16 cellular contexts compared by ENCODE assay signal in the genomic region with DNA sequence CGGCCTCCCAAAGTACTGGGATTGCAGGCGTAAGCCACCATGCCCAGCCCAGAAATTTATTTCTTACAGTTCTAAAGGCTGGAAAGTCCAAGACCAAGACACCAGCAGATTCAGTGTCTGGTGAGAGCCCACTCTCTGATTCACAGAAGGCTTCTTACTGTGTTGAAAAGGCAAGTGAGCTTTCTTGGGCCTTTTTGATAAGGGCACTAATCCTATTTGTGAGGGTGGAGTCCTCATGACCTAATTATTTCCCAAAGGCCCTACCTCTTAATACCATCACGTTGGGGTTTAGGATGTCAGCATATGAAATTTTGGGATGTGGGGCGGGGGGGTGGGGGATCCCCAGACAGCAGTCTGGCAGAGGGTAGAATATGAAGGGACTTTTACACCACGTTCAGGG. TPM values are rescaled to one million over a fixed set of nuclear protein-coding genes. Genes with fewer than 3 reads are reported as not detected.
DNase-seq lines count a peak whose midpoint lies in the region; ATAC-seq, FAIRE-seq and TF ChIP-seq lines count a peak whose summit lies in the region.
"Had no signal": no experiment of that assay in that cellular context is flagged by ENCODE, and none has a peak within 500 bp of the region (broad histone marks: within the 10 kb centered on the region; RNA-seq: fewer than 3 reads in every experiment).

No MANE protein-coding gene starts in this region.

- H2AFZ ChIP-seq in keratinocyte (ENCODE audit: control insufficient read depth, low read length): peak overlapping the region; percentile 12

- H3K79me2 ChIP-seq in keratinocyte (ENCODE audit: control insufficient read depth, insufficient read depth, low read length): no peaks in the 10 kb centered on the region

- H3K27me3 ChIP-seq in breast epithelium: no peaks in the 10 kb centered on the region
- no peaks in the 10 kb centered on the region for H3K27me3 ChIP-seq in keratinocyte (ENCODE audit: control insufficient read depth, extremely low read depth, insufficient read depth, low read length)
- H3K27me3 ChIP-seq: BLaER1 had no signal

- H3K4me1 ChIP-seq in breast epithelium: no peaks in the 10 kb centered on the region
- peaks cover 6% of the 10 kb centered on the region for H3K4me1 ChIP-seq in keratinocyte (ENCODE audit: control insufficient read depth, extremely low read depth, insufficient read depth, low read length)
- H3K4me1 ChIP-seq: BLaER1 had no signal

- POLR2A ChIA-PET in MCF 10A (lab: Yijun Ruan, JAX): interaction anchor here (0.8 kb wide), 1 partner anchor 47 kb away, joined by 4 read pairs; a partner anchor contains a TSS

- no peaks in the 10 kb centered on the region for H3K27me3 Mint-ChIP-seq in MCF 10A (ENCODE audit: insufficient read depth, unreplicated experiment)

- no peak overlapping the region for H3K4me3 ChIP-seq in breast epithelium
- H3K4me3 ChIP-seq in keratinocyte (ENCODE audit: control insufficient read depth in 2 of 3, extremely low read depth in 1 of 3, insufficient read depth in 2 of 3, low read depth in 1 of 3, low read length in 3 of 3): no peak overlapping the region
- H3K4me3 ChIP-seq: BLaER1 had no signal

- H3K4me2 ChIP-seq in keratinocyte (ENCODE audit: control insufficient read depth, extremely low read depth, insufficient read depth, low read depth, low read length): no peak overlapping the region
- H3K4me2 ChIP-seq: BLaER1 had no signal

- peaks cover 8% of the 10 kb centered on the region for H3K4me1 Mint-ChIP-seq in MCF 10A (ENCODE audit: insufficient read depth, unreplicated experiment)
- H3K4me1 Mint-ChIP-seq: CD4-positive, alpha-beta memory T cell had no signal

- H3K27ac ChIP-seq in breast epithelium: no peak overlapping the region
- no peak overlapping the region for H3K27ac ChIP-seq in keratinocyte (ENCODE audit: control insufficient read depth, insufficient read depth, low read length)
- H3K27ac ChIP-seq: BLaER1 had no signal

- peak overlapping the region; percentile 76 for H3K27ac Mint-ChIP-seq in MCF 10A (ENCODE audit: low read depth, unreplicated experiment)
- H3K27ac Mint-ChIP-seq: CD4-positive, alpha-beta memory T cell had no signal

- no TSS peak for BruUV-seq in MCF 10A (replicated peaks; lab: Mats Ljungman, UMichigan)

- no peak for FAIRE-seq in keratinocyte (lab: Jason Lieb, UNC)

- H3K36me3 Mint-ChIP-seq in MCF 10A (ENCODE audit: insufficient read depth, unreplicated experiment): no peaks in the 10 kb centered on the region
- H3K36me3 Mint-ChIP-seq: CD4-positive, alpha-beta memory T cell had no signal

- intact Hi-C loops in MCF 10A (cut with micrococcal nuclease) (loop anchor here (1.0 kb wide), 1 partner anchor 47 kb away; a partner anchor contains a TSS), breast epithelium (cut with DNase I; ENCODE audit: low total_unique reads) (no loop called here)

- H3K9me3 Mint-ChIP-seq in MCF 10A (ENCODE audit: unreplicated experiment): no peaks in the 10 kb centered on the region

- H4K20me1 ChIP-seq in keratinocyte (ENCODE audit: control insufficient read depth, extremely low read depth, insufficient read depth, low read length): no peaks in the 10 kb centered on the region
- H4K20me1 ChIP-seq: BLaER1 had no signal

- no peak for ATAC-seq in HG03280 (IDR thresholded peaks at IDR 0.05; ENCODE audit: unreplicated experiment)

- DNase-seq in MCF 10A (ENCODE audit: unreplicated experiment): no peak
- no peak for DNase-seq in breast epithelium (ENCODE audit: low spot score in 2 of 2)
- peak; percentile 53 for DNase-seq in amniotic epithelial cell (ENCODE audit: low read depth)
- no peak for DNase-seq in keratinocyte (ENCODE audit: low read depth, low spot score)
- no peak for DNase-seq in EL
- DNase-seq in RKO (ENCODE audit: low spot score): no peak
- DNase-seq: CD4-positive, alpha-beta memory T cell; DMS153; GF-D8; NCI-H1092 treated with DMSO at 0.1 percent for 48 hours; NCI-H1694; NCI-H510A; NCI-H748 treated with DMSO at 0.1 percent for 48 hours; OCI-M1 had no signal

- H3K9me1 ChIP-seq in keratinocyte (ENCODE audit: control insufficient read depth, extremely low read depth, insufficient read depth, low read length): no peaks in the 10 kb centered on the region

- TF ChIP-seq POLR2A in breast epithelium (IDR thresholded peaks at IDR 0.05): no peak

- dilution Hi-C loops in keratinocyte (cut with MboI; ENCODE audit: extremely low pct_ligation_motif_present, low sequenced_read_pairs): no loop called here

- CTCF ChIA-PET in MCF 10A (lab: Yijun Ruan, JAX): interaction anchor here (0.7 to 2.9 kb wide), 3 partner anchors 15 to 826 kb away, joined by 3 to 9 read pairs (median 4); no protein-coding TSS in a partner anchor

- no peak for TF ChIP-seq CTCF in MCF 10A (IDR thresholded peaks at IDR 0.05; ENCODE audit: unreplicated experiment)
- no peak for TF ChIP-seq CTCF in breast epithelium (IDR thresholded peaks at IDR 0.05)
- no peak for TF ChIP-seq CTCF in keratinocyte (optimal IDR thresholded peaks at IDR 0.05 in 1 of 3, IDR thresholded peaks at IDR 0.05 in 1 of 3, conservative IDR thresholded peaks at IDR 0.05 in 1 of 3; ENCODE audit: extremely low read depth in 1 of 3, insufficient read depth in 2 of 3, low read length in 3 of 3)

- H3K9me3 ChIP-seq in breast epithelium (peaks cover 0 to 3% of the 10 kb centered on the region in 2 donors), keratinocyte (ENCODE audit: control insufficient read depth, low read depth, low read length) (no peaks in the 10 kb centered on the region)
- H3K9me3 ChIP-seq: BLaER1 had no signal

- H3K36me3 ChIP-seq in breast epithelium (no peaks in the 10 kb centered on the region), keratinocyte (ENCODE audit: control insufficient read depth in 2 of 2, extremely low read depth in 1 of 2, insufficient read depth in 2 of 2, low read length in 2 of 2) (no peaks in the 10 kb centered on the region)
- H3K36me3 ChIP-seq: BLaER1 had no signal

- H3K4me3 Mint-ChIP-seq in MCF 10A (ENCODE audit: unreplicated experiment): no peak overlapping the region
- H3K4me3 Mint-ChIP-seq: CD4-positive, alpha-beta memory T cell had no signal

- H3K9ac ChIP-seq in keratinocyte (ENCODE audit: control insufficient read depth, extremely low read depth, insufficient read depth, low read length): no peak overlapping the region
- H3K9ac ChIP-seq: BLaER1 had no signal

RNA-seq across cellular contexts. Expression of a gene that starts 47.5 kb away (rescaled TPM):
- total RNA-seq in MCF 10A (2022) (4.6 and 5.3 TPM in 2 replicates), breast epithelium (1 to 10 TPM in 2 of 3 donors, under 1 TPM in 1; 0.98 to 2.3 (median 2.2) TPM)
- 0.16 to 0.18 TPM (median 0.17 TPM) in 3 replicates for polyA plus RNA-seq in keratinocyte
- polyA plus RNA-seq in keratinocyte (2011; ENCODE audit: low read depth): 0.87 TPM
- polyA plus RNA-seq in keratinocyte (2011; cell fraction: cytosol; rRNA removed): 0.11 and 0.17 TPM in 2 replicates
- polyA plus RNA-seq in keratinocyte (2011; cell fraction: nucleus; rRNA removed): 0.25 and 0.28 TPM in 2 replicates
- 0.31 and 0.54 TPM in 2 replicates for polyA plus RNA-seq in keratinocyte (2012; ENCODE audit: low replicate concordance)
- polyA minus RNA-seq in keratinocyte: 0.20 TPM in 1 of 3 replicates, not detected in the others
- 1.2 TPM for polyA minus RNA-seq in keratinocyte (2011; cell fraction: cytosol; rRNA and poly(A)+ RNA removed)
- polyA minus RNA-seq in keratinocyte (2011; cell fraction: nucleus; rRNA and poly(A)+ RNA removed): 0.21 and 0.54 TPM in 2 replicates
- polyA plus RNA-seq: CD4-positive, alpha-beta memory T cell had no signal
